Comparison of ENCODE assay signal across 8 cellular contexts in the genomic region with DNA sequence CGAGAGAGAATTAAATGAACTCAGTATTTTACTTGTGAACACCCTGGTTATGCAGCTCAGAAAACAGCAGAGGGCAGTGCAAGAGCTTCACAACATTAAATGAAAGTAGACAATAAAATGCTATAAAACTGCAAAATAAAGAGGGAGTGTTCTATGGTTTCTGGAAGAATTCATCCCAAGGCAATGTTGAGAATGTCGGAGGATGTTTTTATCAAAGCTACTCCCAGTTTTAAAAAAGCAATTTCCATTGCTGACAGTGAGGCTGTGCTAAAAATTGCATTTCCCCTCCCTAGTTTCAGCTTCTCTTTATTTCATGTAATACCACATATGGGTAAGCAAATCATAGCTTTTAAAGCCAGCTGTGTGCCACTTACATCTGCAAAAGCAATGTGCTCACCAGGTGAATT.
DNase-seq lines count a peak whose midpoint lies in the region; TF ChIP-seq lines count a peak whose summit lies in the region.

No MANE protein-coding gene starts in this region.

- DNase-seq in NCI-H748 (lab: John Stamatoyannopoulos, UW; ENCODE audit: unreplicated experiment) (peak; percentile 25), NCI-H748 treated with DMSO at 0.1 percent for 48 hours (lab: John Stamatoyannopoulos, UW) (no peak), NT2/D1 (ENCODE audit: low read depth, low spot score) (peak; percentile 8), fibroblast of gingiva (ENCODE audit: low read depth) (peak; percentile 20), stromal cell of bone marrow (ENCODE audit: low read depth) (peak; percentile 31), esophagus muscularis mucosa (ENCODE audit: extremely low spot score) (no peak), LoVo (ENCODE audit: low spot score) (no peak)
- DNase-seq in stimulated activated CD4-positive, alpha-beta T cell treated with anti-CD3 and anti-CD28 coated beads, Interleukin-4, amount 100 ng/mL, for 24 hours = no peak

- no peak for TF ChIP-seq EP300 in esophagus muscularis mucosa (IDR thresholded peaks at IDR 0.05)

- TF ChIP-seq CTCF in esophagus muscularis mucosa (IDR thresholded peaks at IDR 0.05) = peak in 1 of 3 experiments; percentile 18

- TF ChIP-seq POLR2A in esophagus muscularis mucosa (IDR thresholded peaks at IDR 0.05; ENCODE audit: low read depth) = no peak

- intact Hi-C loops in esophagus muscularis mucosa (cut with DNase I) = no loop called here

- 36% methylated on average over 2 of the region's 2 CpGs for WGBS in esophagus muscularis mucosa

- no peak overlapping the region for H3K9ac ChIP-seq in NT2/D1 (ENCODE audit: insufficient read length, low read depth)

- H3K4me1 ChIP-seq in NT2/D1 (ENCODE audit: insufficient read depth, insufficient read length) (no peaks in the 10 kb centered on the region), esophagus muscularis mucosa (no peaks in the 10 kb centered on the region)

- no peaks in the 10 kb centered on the region for H3K9me3 ChIP-seq in NT2/D1 (ENCODE audit: insufficient read depth, low read length)
- no peaks in the 10 kb centered on the region for H3K9me3 ChIP-seq in esophagus muscularis mucosa

- H3K4me3 ChIP-seq in NT2/D1 (ENCODE audit: insufficient read length, low read depth) = no peak overlapping the region
- H3K4me3 ChIP-seq in esophagus muscularis mucosa = no peak overlapping the region

- H3K36me3 ChIP-seq in NT2/D1 (ENCODE audit: insufficient read depth, insufficient read length, low read length) = no peaks in the 10 kb centered on the region
- H3K36me3 ChIP-seq in esophagus muscularis mucosa = no peaks in the 10 kb centered on the region

- H3K27me3 ChIP-seq in NT2/D1 (ENCODE audit: insufficient read depth, insufficient read length) (no peaks in the 10 kb centered on the region), esophagus muscularis mucosa (no peaks in the 10 kb centered on the region)

- no peak overlapping the region for H3K27ac ChIP-seq in esophagus muscularis mucosa (replicated peaks in 1 of 4)

Comparison
In these comparisons a context has a peak if more than half of its experiments do, and no peak if none do; other contexts are left out.
1. DNase-seq: peak in NCI-H748 (single experiment), NT2/D1 (single experiment), fibroblast of gingiva (single experiment) and stromal cell of bone marrow (single experiment); none in NCI-H748 treated with DMSO at 0.1 percent for 48 hours (single experiment), esophagus muscularis mucosa (single experiment), LoVo (single experiment) and stimulated activated CD4-positive, alpha-beta T cell treated with anti-CD3 and anti-CD28 coated beads, Interleukin-4, amount 100 ng/mL, for 24 hours (single experiment).